ENCODE assay signal across 18 cellular contexts in the genomic region with DNA sequence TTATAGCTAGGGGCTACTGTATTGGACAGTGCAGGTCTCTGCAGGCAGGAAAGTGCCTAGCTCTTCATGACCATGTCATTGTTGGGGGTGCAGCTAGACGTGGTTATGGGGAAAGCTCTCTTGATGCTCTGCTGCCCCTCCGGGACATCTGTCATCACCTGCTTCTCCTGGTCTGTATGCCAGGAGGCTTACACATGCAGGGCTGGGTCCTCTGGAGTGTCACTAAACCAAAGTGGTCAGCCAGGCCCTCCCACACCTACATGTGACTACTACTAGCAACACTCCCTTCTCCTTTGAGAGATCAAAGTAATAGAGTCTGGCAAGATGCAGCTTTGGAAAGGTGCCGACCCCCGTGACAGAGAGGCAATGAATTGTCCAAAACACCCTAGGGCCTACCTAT.
DNase-seq lines count a peak whose midpoint lies in the region; ATAC-seq and TF ChIP-seq lines count a peak whose summit lies in the region.
"Had no signal": no experiment of that assay in that cellular context is flagged by ENCODE, and none has a peak within 500 bp of the region (broad histone marks: within the 10 kb centered on the region; RNA-seq: fewer than 3 reads in every experiment).

No MANE protein-coding gene starts in this region.

- peak; percentile 19 for ATAC-seq in stimulated activated effector memory CD8-positive, alpha-beta T cell treated with anti-CD3 and anti-CD28 coated beads, Interleukin-12 subunit alpha, Interleukin-12 subunit beta, amount 100 ng/mL, for 72 hours
- ATAC-seq in HG03469 (IDR thresholded peaks at IDR 0.05; ENCODE audit: unreplicated experiment) (no peak), HG03039 (IDR thresholded peaks at IDR 0.05; ENCODE audit: unreplicated experiment) (no peak), GM19452 (IDR thresholded peaks at IDR 0.05; ENCODE audit: unreplicated experiment) (no peak)
- ATAC-seq: CD8-positive, alpha-beta T cell; GM12878 had no signal

- no peaks in the 10 kb centered on the region for H3K9me3 ChIP-seq in OCI-LY3 (ENCODE audit: insufficient read depth, low read length)
- H3K9me3 ChIP-seq: BLaER1 had no signal

- H3K9me3 Mint-ChIP-seq in nephron progenitor cell, result no peaks in the 10 kb centered on the region
- H3K9me3 Mint-ChIP-seq in stimulated activated effector memory CD8-positive, alpha-beta T cell treated with anti-CD3 and anti-CD28 coated beads, Interleukin-12 subunit alpha, Interleukin-12 subunit beta, amount 100 ng/mL, for 72 hours, result no peaks in the 10 kb centered on the region
- H3K9me3 Mint-ChIP-seq: CD14-positive monocyte; CD8-positive, alpha-beta T cell; H9 had no signal

- H3K27ac Mint-ChIP-seq in nephron progenitor cell, result no peak overlapping the region
- H3K27ac Mint-ChIP-seq in stimulated activated effector memory CD8-positive, alpha-beta T cell treated with anti-CD3 and anti-CD28 coated beads, Interleukin-12 subunit alpha, Interleukin-12 subunit beta, amount 100 ng/mL, for 72 hours, result no peak overlapping the region
- H3K27ac Mint-ChIP-seq: CD14-positive monocyte; CD8-positive, alpha-beta T cell had no signal

- 0 out of 2 replicates have a peak, but pooled peaks cover 3% of the 10 kb centered on the region for H3K27me3 ChIP-seq in OCI-LY3 (ENCODE audit: low read depth, low read length)
- H3K27me3 ChIP-seq: BLaER1 had no signal

- H2AFZ ChIP-seq in OCI-LY3 (ENCODE audit: low read depth, low read length), result no peak overlapping the region
- H2AFZ ChIP-seq: GM23248 had no signal

- H3K9ac ChIP-seq in OCI-LY3 (ENCODE audit: low read length), result no peak overlapping the region
- H3K9ac ChIP-seq: BLaER1, GM23248 had no signal

- peak overlapping the region; percentile 61 for H3K4me2 ChIP-seq in OCI-LY3 (ENCODE audit: low read length)
- H3K4me2 ChIP-seq: BLaER1 had no signal

- no peaks in the 10 kb centered on the region for H3K36me3 ChIP-seq in OCI-LY3 (replicated peaks; ENCODE audit: low read depth, low read length)
- H3K36me3 ChIP-seq: BLaER1 had no signal

- H3K4me3 ChIP-seq in OCI-LY3 (ENCODE audit: low read length), result peak overlapping the region; percentile 6; the same call in 1 of the 2 replicates
- H3K4me3 ChIP-seq: BLaER1, GM12878, GM23248 had no signal

- H3K4me3 Mint-ChIP-seq in nephron progenitor cell, result peak overlapping the region; percentile 41
- H3K4me3 Mint-ChIP-seq in stimulated activated effector memory CD8-positive, alpha-beta T cell treated with anti-CD3 and anti-CD28 coated beads, Interleukin-12 subunit alpha, Interleukin-12 subunit beta, amount 100 ng/mL, for 72 hours, result no peak overlapping the region
- H3K4me3 Mint-ChIP-seq: CD14-positive monocyte; CD8-positive, alpha-beta T cell; H9 had no signal

- peak overlapping the region; percentile 32; the same call in 1 of the 2 replicates for H3K27ac ChIP-seq in OCI-LY3 (ENCODE audit: low read length)
- H3K27ac ChIP-seq: BLaER1, GM23248 had no signal

- peak; percentile 17 for DNase-seq in glomerular visceral epithelial cell (ENCODE audit: extremely low spot score)
- no peak for DNase-seq in nephron progenitor cell
- DNase-seq in stimulated activated effector memory CD8-positive, alpha-beta T cell treated with anti-CD3 and anti-CD28 coated beads, Interleukin-12 subunit alpha, Interleukin-12 subunit beta, amount 100 ng/mL, for 72 hours (ENCODE audit: low spot score in 2 of 2), result no peak
- DNase-seq: 8988T; CD8-positive, alpha-beta T cell; DMS 273 treated with DMSO at 0.1 percent for 48 hours; DMS53; DND-41; EL; GM23248; H9 had no signal

- H3K36me3 Mint-ChIP-seq in nephron progenitor cell (ENCODE audit: low read depth), result no peaks in the 10 kb centered on the region
- no peaks in the 10 kb centered on the region for H3K36me3 Mint-ChIP-seq in stimulated activated effector memory CD8-positive, alpha-beta T cell treated with anti-CD3 and anti-CD28 coated beads, Interleukin-12 subunit alpha, Interleukin-12 subunit beta, amount 100 ng/mL, for 72 hours
- H3K36me3 Mint-ChIP-seq: CD14-positive monocyte; CD8-positive, alpha-beta T cell had no signal

- TF ChIP-seq CTCF in OCI-LY3 (IDR thresholded peaks at IDR 0.05; ENCODE audit: low read depth, low read length) (no peak), nephron progenitor cell (IDR thresholded peaks at IDR 0.05) (no peak)

- H3K4me1 ChIP-seq in OCI-LY3 (ENCODE audit: low read length), result peaks cover 69% of the 10 kb centered on the region

- no peaks in the 10 kb centered on the region for H4K20me1 ChIP-seq in OCI-LY3 (ENCODE audit: insufficient read depth, low read length)
- H4K20me1 ChIP-seq: BLaER1 had no signal

- H3K79me2 ChIP-seq in OCI-LY3 (ENCODE audit: low read length), result no peaks in the 10 kb centered on the region

- H3K27me3 Mint-ChIP-seq in nephron progenitor cell (ENCODE audit: low read depth, poor library complexity), result peaks cover 7% of the 10 kb centered on the region

- H3K4me1 Mint-ChIP-seq in nephron progenitor cell, result peaks cover 31% of the 10 kb centered on the region
- no peaks in the 10 kb centered on the region for H3K4me1 Mint-ChIP-seq in stimulated activated effector memory CD8-positive, alpha-beta T cell treated with anti-CD3 and anti-CD28 coated beads, Interleukin-12 subunit alpha, Interleukin-12 subunit beta, amount 100 ng/mL, for 72 hours
- H3K4me1 Mint-ChIP-seq: CD14-positive monocyte had no signal
